ENCODE assay signal across 8 cellular contexts in genomic region chr5:91280062-91280941, GRCh38.
DNase-seq lines count a peak whose midpoint lies in the region; ATAC-seq and TF ChIP-seq lines count a peak whose summit lies in the region.

No MANE protein-coding gene starts in this region.

- peaks cover 12 to 23% (median 21%) of the 10 kb centered on the region in 3 donors for H3K4me1 Mint-ChIP-seq in CD8-positive, alpha-beta memory T cell
- H3K4me1 Mint-ChIP-seq in endothelial cell (ENCODE audit: unreplicated experiment) (peaks cover 20% of the 10 kb centered on the region), mesothelial cell of epicardium (peaks cover 18% of the 10 kb centered on the region)

- peak overlapping the region; percentile 84 to 91 (median 89) for H3K4me3 Mint-ChIP-seq in CD8-positive, alpha-beta memory T cell
- H3K4me3 Mint-ChIP-seq in endothelial cell (ENCODE audit: unreplicated experiment) = peak overlapping the region; percentile 86
- peak overlapping the region; percentile 81 for H3K4me3 Mint-ChIP-seq in mesothelial cell of epicardium

- H3K9me3 ChIP-seq in CD8-positive, alpha-beta memory T cell (ENCODE audit: low read length) = no peaks in the 10 kb centered on the region

- CTCF ChIA-PET in CD8-positive, alpha-beta memory T cell (lab: Charles Lee) = interaction anchor here (1.0 to 4.5 kb wide), 8 partner anchors 10 to 104 kb away, joined by 3 to 44 read pairs (median 4); partner anchors contain the start of gene ARRDC3

- peaks cover 0 to 6% (median 0%) of the 10 kb centered on the region in 5 donors for H3K9me3 Mint-ChIP-seq in CD8-positive, alpha-beta memory T cell
- H3K9me3 Mint-ChIP-seq in endothelial cell (ENCODE audit: unreplicated experiment) (no peaks in the 10 kb centered on the region), mesothelial cell of epicardium (peaks cover 11% of the 10 kb centered on the region)

- ATAC-seq in GM19455 (IDR thresholded peaks at IDR 0.05; ENCODE audit: unreplicated experiment) = peak; percentile 95

- TF ChIP-seq CTCF in endothelial cell (IDR thresholded peaks at IDR 0.05; ENCODE audit: unreplicated experiment) = no peak
- TF ChIP-seq CTCF in mesothelial cell of epicardium (IDR thresholded peaks at IDR 0.05; ENCODE audit: unreplicated experiment) = no peak

- peaks cover 5% of the 10 kb centered on the region for H3K4me1 ChIP-seq in CD8-positive, alpha-beta memory T cell (ENCODE audit: insufficient read depth, low read length)

- H3K27me3 Mint-ChIP-seq in CD8-positive, alpha-beta memory T cell = peaks cover 0 to 2% of the 10 kb centered on the region in 2 donors
- H3K27me3 Mint-ChIP-seq in endothelial cell (ENCODE audit: unreplicated experiment) (peaks cover 14% of the 10 kb centered on the region), mesothelial cell of epicardium (ENCODE audit: low read depth) (peaks cover 3% of the 10 kb centered on the region)

- H3K27me3 ChIP-seq in CD8-positive, alpha-beta memory T cell (ENCODE audit: insufficient read depth, low read length, poor library complexity, severe bottlenecking) = no peaks in the 10 kb centered on the region

- H3K36me3 Mint-ChIP-seq in CD8-positive, alpha-beta memory T cell = peaks cover 0 to 3% (median 0%) of the 10 kb centered on the region in 3 donors
- no peaks in the 10 kb centered on the region for H3K36me3 Mint-ChIP-seq in endothelial cell (ENCODE audit: low read depth, unreplicated experiment)
- peaks cover 2% of the 10 kb centered on the region for H3K36me3 Mint-ChIP-seq in mesothelial cell of epicardium

- no peaks in the 10 kb centered on the region for H3K36me3 ChIP-seq in CD8-positive, alpha-beta memory T cell (ENCODE audit: insufficient read depth, low read length)

- peak overlapping the region; percentile 62 for H3K4me3 ChIP-seq in CD8-positive, alpha-beta memory T cell (ENCODE audit: low read length)

- peak; percentile 68 to 90 (median 80) for DNase-seq in CD8-positive, alpha-beta memory T cell
- DNase-seq in HK-2 (ENCODE audit: unreplicated experiment) = peak; percentile 93
- DNase-seq in NOMO-1 (lab: John Stamatoyannopoulos, UW; ENCODE audit: unreplicated experiment in 2 of 2) = peak; percentile 78 to 79
- DNase-seq in activated CD8-positive, alpha-beta memory T cell treated with anti-CD3 and anti-CD28 coated beads, Interleukin-2, amount 50 U/mL, for 4 hours = peak; percentile 93
- peak; percentile 91 for DNase-seq in endothelial cell (ENCODE audit: low spot score)
- DNase-seq in mesothelial cell of epicardium (ENCODE audit: low spot score in 2 of 2, unreplicated experiment in 2 of 2) = peak; percentile 75 to 90
- DNase-seq in stimulated activated CD8-positive, alpha-beta memory T cell treated with anti-CD3 and anti-CD28 coated beads, Interleukin-15, amount 100 ng/mL, for 4 hours (ENCODE audit: low read depth in 2 of 2) = peak; percentile 83 to 86

- POLR2A ChIA-PET in CD8-positive, alpha-beta memory T cell (lab: Charles Lee) = interaction anchor here (0.5 to 3.1 kb wide), 8 partner anchors 10 to 871 kb away, joined by 3 to 30 read pairs (median 4); partner anchors contain the start of gene ARRDC3

- H3K27ac ChIP-seq in CD8-positive, alpha-beta memory T cell (ENCODE audit: low read depth, low read length) = peak overlapping the region; percentile 70

- H3K27ac Mint-ChIP-seq in CD8-positive, alpha-beta memory T cell = peak overlapping the region; percentile 68 to 97 (median 92)
- peak overlapping the region; percentile 97 for H3K27ac Mint-ChIP-seq in endothelial cell (ENCODE audit: unreplicated experiment)
- H3K27ac Mint-ChIP-seq in mesothelial cell of epicardium = peak overlapping the region; percentile 97

Comparison
In these comparisons a context has a peak if more than half of its experiments do, and no peak if none do; other contexts are left out.
1. Peak in every context shown above with its lines: DNase-seq, ATAC-seq, H3K4me3 ChIP-seq and H3K27ac ChIP-seq.